ENCODE assay signal across 20 cellular contexts in genomic region chr2:26722911-26723310, GRCh38. TPM values are rescaled to one million over a fixed set of nuclear protein-coding genes. Genes with fewer than 3 reads are reported as not detected.
DNase-seq lines count a peak whose midpoint lies in the region; ATAC-seq, FAIRE-seq and TF ChIP-seq lines count a peak whose summit lies in the region.
"Had no signal": no experiment of that assay in that cellular context is flagged by ENCODE, and none has a peak within 500 bp of the region (broad histone marks: within the 10 kb centered on the region; RNA-seq: fewer than 3 reads in every experiment).

No MANE protein-coding gene starts in this region.

- DNase-seq in heart right ventricle (no peak), Right ventricle myocardium superior (no peak), urothelium cell line (ENCODE audit: low spot score) (no peak), NCI-H82 (lab: John Stamatoyannopoulos, UW) (no peak), NCI-H2081 (lab: John Stamatoyannopoulos, UW) (no peak), KG1 (lab: John Stamatoyannopoulos, UW) (no peak)
- DNase-seq: activated CD4-positive, alpha-beta T cell treated with anti-CD3 and anti-CD28 coated beads, Interleukin-2, amount 10 ng/mL, durations not matched to agents 24 days and 14 days; activated CD8-positive, alpha-beta memory T cell treated with anti-CD3 and anti-CD28 coated beads, Interleukin-2, amount 50 U/mL, for 4 hours; activated gamma-delta T cell; amygdala; C1 segment of cervical spinal cord; left colon; MM.1S; NCI-H146; stimulated activated CD4-positive, alpha-beta T cell treated with anti-CD3 and anti-CD28 coated beads, Interleukin-4, amount 100 ng/mL, for 24 hours had no signal

- H3K27ac ChIP-seq in heart right ventricle (peak overlapping the region in 6 of 10 donors; percentile 17 to 85 (median 71)), gastroesophageal sphincter (peak overlapping the region in 3 of 4 donors; percentile 48 to 86 (median 86)), parathyroid adenoma (peak overlapping the region; percentile 95)

- TF ChIP-seq EP300 in gastroesophageal sphincter (IDR thresholded peaks at IDR 0.05) = no peak

- ATAC-seq in heart right ventricle = no peak
- no peak for ATAC-seq in Right ventricle myocardium superior (ENCODE audit: poor library complexity)
- ATAC-seq in gastroesophageal sphincter = no peak
- ATAC-seq: left colon had no signal

- H3K4me2 ChIP-seq in parathyroid adenoma (ENCODE audit: low read length) = no peak overlapping the region

- intact Hi-C loops in heart right ventricle (cut with DNase I) (no loop called here), Right ventricle myocardium superior (cut with DNase I) (no loop called here)

- H3K27me3 ChIP-seq in heart right ventricle = peaks cover 0 to 11% (median 6%) of the 10 kb centered on the region in 7 donors
- H3K27me3 ChIP-seq in gastroesophageal sphincter = no peaks in the 10 kb centered on the region
- no peaks in the 10 kb centered on the region for H3K27me3 ChIP-seq in parathyroid adenoma (ENCODE audit: control insufficient read depth, insufficient read depth, low read length)

- H3K9me3 ChIP-seq in heart right ventricle (no peaks in the 10 kb centered on the region), gastroesophageal sphincter (no peaks in the 10 kb centered on the region), parathyroid adenoma (ENCODE audit: control insufficient read depth, low read length) (no peaks in the 10 kb centered on the region)

- H3K4me3 ChIP-seq in heart right ventricle (no peak overlapping the region), gastroesophageal sphincter (no peak overlapping the region), parathyroid adenoma (ENCODE audit: low read depth, low read length) (no peak overlapping the region)

- H2AFZ ChIP-seq in parathyroid adenoma = no peak overlapping the region

- H3K36me3 ChIP-seq in heart right ventricle = no peaks in the 10 kb centered on the region
- H3K36me3 ChIP-seq in gastroesophageal sphincter = peaks cover 0 to 4% of the 10 kb centered on the region in 2 donors
- no peaks in the 10 kb centered on the region for H3K36me3 ChIP-seq in parathyroid adenoma (ENCODE audit: control insufficient read depth, insufficient read depth, low read length)

- H3K79me2 ChIP-seq in parathyroid adenoma = peaks cover 11% of the 10 kb centered on the region

- H3K4me1 ChIP-seq in heart right ventricle = peaks cover 20 to 50% (median 38%) of the 10 kb centered on the region in 9 donors
- peaks cover 5 to 79% (median 44%) of the 10 kb centered on the region in 3 donors for H3K4me1 ChIP-seq in gastroesophageal sphincter
- H3K4me1 ChIP-seq in parathyroid adenoma = peaks cover 69% of the 10 kb centered on the region

- 90 to 94% methylated on average over 1 of the region's 1 CpG for WGBS in heart right ventricle, 2 donors
- WGBS in gastroesophageal sphincter (ENCODE audit: low coverage in 1 of 2), 2 donors = 100% methylated on average over 1 of the region's 1 CpG; no CpG with 5 or more reads in 1 of the 2 donors

- no peak for TF ChIP-seq POLR2A in gastroesophageal sphincter (IDR thresholded peaks at IDR 0.05)

- H3K9ac ChIP-seq in parathyroid adenoma = no peak overlapping the region

- TF ChIP-seq CTCF in heart right ventricle (IDR thresholded peaks at IDR 0.05) = no peak
- TF ChIP-seq CTCF in gastroesophageal sphincter (IDR thresholded peaks at IDR 0.05) = no peak
- TF ChIP-seq CTCF in parathyroid adenoma (IDR thresholded peaks at IDR 0.05) = no peak

- FAIRE-seq in urothelium cell line (lab: Jason Lieb, UNC) = peak; percentile 52
- FAIRE-seq: G401.6, RCC 7860, TTC549 had no signal

RNA-seq across cellular contexts. Expression of gene KCNK3, which starts 30.4 kb away (rescaled TPM):
- 1 to 10 TPM in 4 of 10 donors, under 1 TPM in 6; 0.19 to 6.8 (median 0.69) TPM for total RNA-seq in heart right ventricle
- polyA plus RNA-seq in heart right ventricle = 1 to 10 TPM; 1.2 to 3.3 TPM
- 2.7 TPM for total RNA-seq in Right ventricle myocardium superior
- total RNA-seq in gastroesophageal sphincter = 10 to 100 TPM in 2 of 4 donors, 1 to 10 TPM in 2; 2.0 to 13.9 (median 9.8) TPM
- total RNA-seq: activated CD4-positive, alpha-beta T cell treated with anti-CD3 and anti-CD28 coated beads, Interleukin-2, amount 10 ng/mL, durations not matched to agents 24 days and 14 days had no signal

RNA-seq across cellular contexts. Expression of gene SLC35F6, which starts 41.2 kb away (rescaled TPM):
- total RNA-seq in heart right ventricle (10 to 100 TPM; 17.1 to 36.2 (median 23.0) TPM), Right ventricle myocardium superior (18.3 TPM), gastroesophageal sphincter (10 to 100 TPM; 20.2 to 47.3 (median 38.2) TPM)
- 10 to 100 TPM; 13.2 to 17.2 TPM for polyA plus RNA-seq in heart right ventricle
